Comparison of ENCODE assay signal across 8 cellular contexts in genomic region chr17:8214000-8214399, GRCh38. TPM values are rescaled to one million over a fixed set of nuclear protein-coding genes. Genes with fewer than 3 reads are reported as not detected.
A peak's percentile ranks its signal among the peaks of the same experiment; 100 is the strongest.
DNase-seq lines count a peak whose midpoint lies in the region; ATAC-seq, FAIRE-seq and TF ChIP-seq lines count a peak whose summit lies in the region.
"Not testable (repeated sequence)": the region's sequence is repeated elsewhere in the genome, so short reads cannot be mapped to it uniquely, and the experiment has no call there.

No MANE protein-coding gene starts in this region.

- in situ Hi-C loops in IMR-90 (cut with MboI; ENCODE audit: low sequenced_read_pairs): not testable (repeated sequence)

- not testable (repeated sequence) for TF ChIP-seq EP300 in H1 (IDR thresholded peaks at IDR 0.05; ENCODE audit: borderline replicate concordance in 1 of 2, low read depth in 2 of 2, low read length in 2 of 2)

- not testable (repeated sequence) for H2BK12ac ChIP-seq in H1 (ENCODE audit: low read depth, low read length)

- H3K56ac ChIP-seq in IMR-90 (ENCODE audit: extremely low read depth, insufficient read depth, low read length); H1 (replicated peaks; ENCODE audit: insufficient read length, low read depth, low read length): not testable (repeated sequence)

- not testable (repeated sequence) for H3K27ac Mint-ChIP-seq in CD4-positive, alpha-beta T cell; neural crest cell (ENCODE audit: unreplicated experiment); neural progenitor cell
- peak overlapping the region in 2 of 3 donors; percentile 43 to 67 for H3K27ac Mint-ChIP-seq in IgD-negative memory B cell

- H3K27ac ChIP-seq in CD4-positive, alpha-beta T cell (ENCODE audit: low read depth, low read length); HCT116 (ENCODE audit: low read depth, low read length); HEK293 (ENCODE audit: extremely low read depth, low read depth, low read length); IMR-90 (ENCODE audit: insufficient read depth, low read length); H1 (ENCODE audit: low read depth, low read length); neural progenitor cell: not testable (repeated sequence)

- dilution Hi-C loops in IMR-90 (cut with HindIII; ENCODE audit: low sequenced_read_pairs, unreplicated experiment): not testable (repeated sequence)

- not testable (repeated sequence) for H3K4ac ChIP-seq in IMR-90 (ENCODE audit: low read depth, low read length); H1 (replicated peaks; ENCODE audit: insufficient read length, low read depth, low read length)

- H3K23me2 ChIP-seq in H1 (ENCODE audit: low read depth, low read length): not testable (repeated sequence)

- H3K18ac ChIP-seq in IMR-90 (ENCODE audit: low read depth, low read length); H1 (ENCODE audit: extremely low read depth, low read length): not testable (repeated sequence)

- H2BK15ac ChIP-seq in IMR-90 (ENCODE audit: low read depth, low read length); H1 (ENCODE audit: low read length): not testable (repeated sequence)

- not testable (repeated sequence) for H2AK5ac ChIP-seq in IMR-90 (ENCODE audit: low read depth, low read length); H1 (ENCODE audit: low read depth, low read length)

- not testable (repeated sequence) for TF ChIP-seq CTCF in CD4-positive, alpha-beta T cell (IDR thresholded peaks at IDR 0.05); HCT116 (IDR thresholded peaks at IDR 0.05 in 2 of 3, conservative IDR thresholded peaks at IDR 0.05 in 1 of 3; ENCODE audit: borderline replicate concordance in 1 of 3, insufficient read depth in 1 of 3, low read depth in 2 of 3, low read length in 2 of 3); HEK293 (tag by site-specific recombination; IDR thresholded peaks at IDR 0.05); IMR-90 (conservative IDR thresholded peaks at IDR 0.05; ENCODE audit: low read depth, low read length); H1 (IDR thresholded peaks at IDR 0.05; ENCODE audit: control extremely low read depth in 1 of 3, insufficient read depth in 1 of 3, low read depth in 1 of 3, low read length in 3 of 3); neural crest cell (conservative IDR thresholded peaks at IDR 0.05); neural progenitor cell (IDR thresholded peaks at IDR 0.05)

- H3K9me3 ChIP-seq in CD4-positive, alpha-beta T cell (ENCODE audit: control insufficient read depth, low read length); HCT116 (ENCODE audit: control insufficient read depth in 1 of 2, insufficient read depth in 1 of 2, low read depth in 1 of 2, low read length in 2 of 2); HEK293 (ENCODE audit: control insufficient read depth, insufficient read depth, low read depth, low read length); IMR-90 (ENCODE audit: control insufficient read depth, insufficient read depth, low read length); H1 (ENCODE audit: insufficient read depth in 2 of 2, low read depth in 1 of 2, low read length in 1 of 2); neural progenitor cell (ENCODE audit: low read depth): not testable (repeated sequence)

- H3K79me1 ChIP-seq in IMR-90 (ENCODE audit: low read depth in 1 of 2, low read length in 2 of 2); H1 (ENCODE audit: low read depth, low read length): not testable (repeated sequence)

- ATAC-seq in CD4-positive, alpha-beta T cell (ENCODE audit: poor library complexity); HCT116; IMR-90 (ENCODE audit: low read depth): not testable (repeated sequence)

- peaks cover 29% of the 10 kb centered on the region for H3F3A ChIP-seq in neural progenitor cell (ENCODE audit: low read depth)

- H3K23ac ChIP-seq in IMR-90 (ENCODE audit: low read depth, low read length); H1 (ENCODE audit: insufficient read length): not testable (repeated sequence)

- not testable (repeated sequence) for FAIRE-seq in H1 (lab: Jason Lieb, UNC)

- peak overlapping the region; percentile 65 for H2AK9ac ChIP-seq in IMR-90 (replicated peaks; ENCODE audit: low read depth, low read length, poor library complexity)

- TF ChIP-seq POLR2A in HCT116 (IDR thresholded peaks at IDR 0.05; ENCODE audit: borderline replicate concordance, extremely low read depth, insufficient read depth, insufficient read length); IMR-90 (IDR thresholded peaks at IDR 0.05; ENCODE audit: low read depth, low read length); H1 (IDR thresholded peaks at IDR 0.05; ENCODE audit: control extremely low read depth in 1 of 2, low read depth in 2 of 2, low read length in 2 of 2): not testable (repeated sequence)

- not testable (repeated sequence) for H3K27me3 Mint-ChIP-seq in CD4-positive, alpha-beta T cell; IgD-negative memory B cell; neural crest cell (ENCODE audit: low read depth); neural progenitor cell (ENCODE audit: insufficient read depth, low read depth)

- not testable (repeated sequence) for H4K20me1 ChIP-seq in HCT116 (ENCODE audit: insufficient read depth); IMR-90 (ENCODE audit: insufficient read depth, low read length); H1 (replicated peaks in 1 of 2; ENCODE audit: control insufficient read depth in 1 of 2, insufficient read depth in 2 of 2, low read length in 2 of 2); neural progenitor cell (ENCODE audit: low read depth)

- not testable (repeated sequence) for H3K9ac ChIP-seq in HCT116 (ENCODE audit: low read length); IMR-90 (ENCODE audit: low read depth, low read length); H1 (replicated peaks in 1 of 4; ENCODE audit: extremely low read depth in 1 of 4, low read depth in 3 of 4, low read length in 3 of 4); neural progenitor cell

- H4K8ac ChIP-seq in IMR-90 (ENCODE audit: low read depth in 2 of 2, low read length in 2 of 2); H1 (ENCODE audit: extremely low read depth, insufficient read depth, low read length): not testable (repeated sequence)

- peaks cover 14% of the 10 kb centered on the region for H3K79me2 ChIP-seq in HCT116 (ENCODE audit: insufficient read depth, low read length)
- peaks cover 3 to 11% of the 10 kb centered on the region in 2 experiments for H3K79me2 ChIP-seq in H1 (ENCODE audit: control insufficient read depth in 1 of 2, insufficient read depth in 2 of 2, low read length in 2 of 2)
- H3K79me2 ChIP-seq in neural progenitor cell (ENCODE audit: low read depth): peaks cover 13% of the 10 kb centered on the region

- peak overlapping the region; percentile 48 for H3K4me3 Mint-ChIP-seq in CD4-positive, alpha-beta T cell
- peak overlapping the region in 2 of 4 donors; percentile 17 to 55 for H3K4me3 Mint-ChIP-seq in IgD-negative memory B cell
- H3K4me3 Mint-ChIP-seq in neural crest cell: peak overlapping the region; percentile 61
- H3K4me3 Mint-ChIP-seq in neural progenitor cell: peak overlapping the region; percentile 47

- not testable (repeated sequence) for H3K36me3 ChIP-seq in HCT116 (ENCODE audit: control insufficient read depth in 1 of 2, insufficient read depth in 2 of 2, low read length in 2 of 2); HEK293 (ENCODE audit: control insufficient read depth in 2 of 2, insufficient read depth in 1 of 2, low read length in 2 of 2); IMR-90 (ENCODE audit: control insufficient read depth, insufficient read depth, low read length); H1 (ENCODE audit: control insufficient read depth in 2 of 4, insufficient read depth in 4 of 4, low read length in 3 of 4); neural progenitor cell

- not testable (repeated sequence) for H2BK5ac ChIP-seq in IMR-90 (ENCODE audit: low read depth, low read length, poor library complexity, severe bottlenecking); H1 (ENCODE audit: low read depth, low read length)

- H3K4me1 Mint-ChIP-seq in CD4-positive, alpha-beta T cell (ENCODE audit: low read depth): peaks cover 19% of the 10 kb centered on the region
- H3K4me1 Mint-ChIP-seq in IgD-negative memory B cell: peaks cover 11 to 12% (median 11%) of the 10 kb centered on the region in 3 donors
- peaks cover 24% of the 10 kb centered on the region for H3K4me1 Mint-ChIP-seq in neural crest cell
- peaks cover 22% of the 10 kb centered on the region for H3K4me1 Mint-ChIP-seq in neural progenitor cell

- H3K4me1 ChIP-seq in HCT116 (ENCODE audit: control insufficient read depth in 1 of 2, insufficient read depth in 2 of 2, low read length in 2 of 2): peaks cover 37 to 73% of the 10 kb centered on the region in 2 experiments
- H3K4me1 ChIP-seq in HEK293 (ENCODE audit: control insufficient read depth, insufficient read depth, low read length); IMR-90 (ENCODE audit: control insufficient read depth, insufficient read depth, low read length); H1 (replicated peaks in 1 of 4; ENCODE audit: control insufficient read depth in 3 of 4, insufficient read depth in 4 of 4, low read length in 3 of 4); neural progenitor cell: not testable (repeated sequence)

- POLR2A ChIA-PET in CD4-positive, alpha-beta T cell (lab: Charles Lee); IMR-90 (lab: Charles Lee; ENCODE audit: unreplicated experiment): not testable (repeated sequence)
- POLR2A ChIA-PET in HCT116 (lab: Charles Lee): interaction anchor here (1.0 to 5.2 kb wide), 4 partner anchors 8 to 81 kb away, joined by 6 to 57 read pairs (median 14); partner anchors contain the start of genes CTC1 and SLC25A35
- POLR2A ChIA-PET in HEK293 (lab: Yijun Ruan, JAX): interaction anchor here (11.6 kb wide), 1 partner anchor 9 kb away, joined by 218 read pairs; no protein-coding TSS in a partner anchor
- POLR2A ChIA-PET in H1 (lab: Charles Lee; ENCODE audit: partially characterized antibody): interaction anchor here (1.0 to 19.6 kb wide), 6 partner anchors 8 to 60 kb away, joined by 3 to 373 read pairs (median 4); partner anchors contain the start of genes BORCS6 and PFAS

- not testable (repeated sequence) for H3K14ac ChIP-seq in IMR-90 (replicated peaks; ENCODE audit: low read depth, low read length); H1 (ENCODE audit: insufficient read length)

- not testable (repeated sequence) for H3K27me3 ChIP-seq in CD4-positive, alpha-beta T cell (ENCODE audit: control insufficient read depth, insufficient read depth, low read length); HCT116 (ENCODE audit: insufficient read depth, low read length); IMR-90 (ENCODE audit: control insufficient read depth, insufficient read depth, low read length); H1 (replicated peaks in 1 of 4; ENCODE audit: control insufficient read depth in 3 of 4, extremely low read depth in 1 of 4, insufficient read depth in 3 of 4, low read length in 3 of 4); neural progenitor cell

- no CpG with 5 or more reads among the region's 15 CpGs for WGBS in IMR-90 (ENCODE audit: extremely low coverage in 2 of 2, insufficient read length in 1 of 2), 2 experiments
- WGBS in H1 (ENCODE audit: extremely low coverage in 1 of 2, insufficient coverage in 1 of 2, insufficient read length in 1 of 2, insufficient replicate concordance in 2 of 2, low coverage in 1 of 2, low lambda C conversion rate in 2 of 2, missing lambda C conversion rate in 1 of 2), 2 experiments: 86% methylated on average over 15 of the region's 15 CpGs; no CpG with 5 or more reads in 1 of the 2 experiments

- BruUV-seq in HCT116 (replicated peaks; lab: Mats Ljungman, UMichigan); IMR-90 (replicated peaks; lab: Mats Ljungman, UMichigan): not testable (repeated sequence)

- H2BK120ac ChIP-seq in IMR-90 (ENCODE audit: low read depth, low read length); H1 (replicated peaks; ENCODE audit: low read depth, low read length): not testable (repeated sequence)

- H4K5ac ChIP-seq in IMR-90 (ENCODE audit: low read depth, low read length); H1 (ENCODE audit: insufficient read length, low read depth, low read length): not testable (repeated sequence)

- CTCF ChIA-PET in CD4-positive, alpha-beta T cell (lab: Charles Lee); HCT116 (lab: Charles Lee); IMR-90 (lab: Yijun Ruan, JAX): not testable (repeated sequence)
- CTCF ChIA-PET in HEK293 (lab: Yijun Ruan, JAX): interaction anchor here (0.7 to 1.1 kb wide), 3 partner anchors 20 to 95 kb away, joined by 3 to 4 read pairs (median 4); no protein-coding TSS in a partner anchor
- CTCF ChIA-PET in H1 (lab: Charles Lee; ENCODE audit: partially characterized antibody): interaction anchor here (2.7 kb wide), 1 partner anchor 14 kb away, joined by 7 read pairs; no protein-coding TSS in a partner anchor

- H3K9me1 ChIP-seq in IMR-90 (ENCODE audit: insufficient read depth, low read length): not testable (repeated sequence)

- not testable (repeated sequence) for H2BK20ac ChIP-seq in IMR-90 (ENCODE audit: low read depth, low read length); H1 (ENCODE audit: low read length)

- not testable (repeated sequence) for DNase-seq in CD4-positive, alpha-beta T cell; HCT116 (ENCODE audit: low read depth, low spot score); IMR-90; H1 (ENCODE audit: low read depth in 1 of 2, low spot score in 2 of 2); neural crest cell (ENCODE audit: low read depth, low spot score); neural progenitor cell (ENCODE audit: low spot score)

- not testable (repeated sequence) for TF ChIP-seq RAD21 in HCT116 (IDR thresholded peaks at IDR 0.05; ENCODE audit: low read depth); IMR-90 (IDR thresholded peaks at IDR 0.05; ENCODE audit: low read length); H1 (IDR thresholded peaks at IDR 0.05 in 1 of 2, conservative IDR thresholded peaks at IDR 0.05 in 1 of 2; ENCODE audit: low read depth in 2 of 2, low read length in 2 of 2)

- not testable (repeated sequence) for H4K91ac ChIP-seq in IMR-90 (ENCODE audit: insufficient read depth, low read depth, low read length); H1 (replicated peaks; ENCODE audit: insufficient read length, low read length)

- not testable (repeated sequence) for H3K9me3 Mint-ChIP-seq in CD4-positive, alpha-beta T cell; IgD-negative memory B cell; neural crest cell; neural progenitor cell

- intact Hi-C loops in CD4-positive, alpha-beta T cell (cut with DNase I, micrococcal nuclease): loop anchor here (5.0 kb wide), 1 partner anchor 33 kb away; the partner anchor contains the start of genes CTC1 (in 2 of the 2) and PFAS (in 2 of the 2)
- intact Hi-C loops in HCT116 (cut with micrococcal nuclease); IMR-90 (cut with micrococcal nuclease): not testable (repeated sequence)

- peak overlapping the region; percentile 35 for H2AFZ ChIP-seq in HCT116 (ENCODE audit: low read depth, low read length, poor library complexity, severe bottlenecking)
- not testable (repeated sequence) for H2AFZ ChIP-seq in IMR-90 (replicated peaks; ENCODE audit: low read length, poor library complexity); H1 (ENCODE audit: low read length); neural progenitor cell (replicated peaks)

- not testable (repeated sequence) for H3K9me2 ChIP-seq in HCT116 (ENCODE audit: insufficient read depth)

- RAD21 ChIA-PET in HCT116 (lab: Charles Lee; ENCODE audit: low non-redundant PET in 1 of 2, low total read pairs in 2 of 2, uncharacterized antibody in 2 of 2, unreplicated experiment in 2 of 2): not testable (repeated sequence)

- H3K4me3 ChIP-seq in HCT116 (replicated peaks in 1 of 2; ENCODE audit: low read depth in 1 of 2, low read length in 2 of 2); HEK293 (ENCODE audit: low read depth, low read length); IMR-90 (ENCODE audit: insufficient read depth, low read depth, low read length); H1 (ENCODE audit: extremely low read depth in 1 of 4, insufficient read depth in 2 of 4, low read depth in 3 of 4, low read length in 4 of 4); neural progenitor cell: not testable (repeated sequence)

- not testable (repeated sequence) for H3K36me3 Mint-ChIP-seq in CD4-positive, alpha-beta T cell (ENCODE audit: low read depth); IgD-negative memory B cell; neural crest cell (ENCODE audit: low read depth); neural progenitor cell

- peak overlapping the region; percentile 45 for H3K4me2 ChIP-seq in HCT116 (ENCODE audit: low read length)
- H3K4me2 ChIP-seq in IMR-90 (ENCODE audit: low read depth, low read length); H1 (ENCODE audit: insufficient read depth in 1 of 2, low read depth in 2 of 2, low read length in 2 of 2); neural progenitor cell: not testable (repeated sequence)

RNA-seq across cellular contexts. Expression of gene AURKB, which starts 3.6 kb away (rescaled TPM):
- total RNA-seq in CD4-positive, alpha-beta T cell: 1 to 10 TPM in 1 of 2 experiments, under 1 TPM in 1; 0.56 to 1.4 TPM
- 141 TPM for total RNA-seq in HCT116 (2021; ENCODE audit: unreplicated experiment)
- polyA plus RNA-seq in HCT116 (2012): 216 and 232 TPM in 2 replicates
- total RNA-seq in IMR-90 (2012; rRNA removed): 38.9 and 45.9 TPM in 2 replicates
- polyA plus RNA-seq in IMR-90 (2012; rRNA removed): 55.0 and 62.0 TPM in 2 replicates
- 22.6 and 51.7 TPM in 2 replicates for polyA plus RNA-seq in IMR-90 (2012; cell fraction: cytosol; rRNA removed)
- polyA plus RNA-seq in IMR-90 (2012; cell fraction: nucleus; rRNA removed; ENCODE audit: low replicate concordance): 150 and 182 TPM in 2 replicates
- 0.34 TPM for polyA plus RNA-seq in IgD-negative memory B cell
- total RNA-seq in H1 (2021; fragmentation: NEBNext Ultra II Directional; extraction: Animal tissue kit (Norgen Biotek cat#: 25700)): 154 and 160 TPM in 2 replicates
- polyA plus RNA-seq in H1 (2011; rRNA removed): 102 and 171 TPM in 2 replicates
- 93.9 TPM for polyA plus RNA-seq in H1 (2011; cell fraction: cytosol; rRNA removed)
- polyA plus RNA-seq in H1 (2011; cell fraction: nucleus; rRNA removed): 222 TPM
- 155 to 177 TPM (median 169 TPM) in 4 replicates for polyA plus RNA-seq in H1 (2012, experiment 1 of 2)
- 172 TPM for polyA plus RNA-seq in H1 (2012, experiment 2 of 2)
- 168 TPM for polyA plus RNA-seq in H1 (2013, experiment 1 of 2)
- polyA plus RNA-seq in H1 (2013, experiment 2 of 2): 162 TPM
- polyA minus RNA-seq in H1 (2011; rRNA and poly(A)+ RNA removed): 55.0 and 80.2 TPM in 2 replicates
- polyA minus RNA-seq in H1 (2011; cell fraction: cytosol; rRNA and poly(A)+ RNA removed): 41.2 TPM
- 80.6 TPM for polyA minus RNA-seq in H1 (2011; cell fraction: nucleus; rRNA and poly(A)+ RNA removed)
- 176 and 186 TPM in 2 replicates for total RNA-seq in neural crest cell
- total RNA-seq in neural progenitor cell (ENCODE audit: low replicate concordance): 149 and 156 TPM in 2 replicates

RNA-seq across cellular contexts. Expression of gene BORCS6, which starts 24.0 kb away (rescaled TPM):
- total RNA-seq in CD4-positive, alpha-beta T cell: 1 to 10 TPM; 6.1 to 6.4 TPM
- 6.4 TPM for total RNA-seq in HCT116 (2021; ENCODE audit: unreplicated experiment)
- polyA plus RNA-seq in HCT116 (2012): 4.7 and 5.4 TPM in 2 replicates
- 2.7 and 3.1 TPM in 2 replicates for total RNA-seq in IMR-90 (2012; rRNA removed)
- polyA plus RNA-seq in IMR-90 (2012; rRNA removed): 3.3 and 4.3 TPM in 2 replicates
- 3.9 and 4.6 TPM in 2 replicates for polyA plus RNA-seq in IMR-90 (2012; cell fraction: cytosol; rRNA removed)
- 1.6 and 3.0 TPM in 2 replicates for polyA plus RNA-seq in IMR-90 (2012; cell fraction: nucleus; rRNA removed; ENCODE audit: low replicate concordance)
- 30.0 TPM for polyA plus RNA-seq in IgD-negative memory B cell
- total RNA-seq in H1 (2021; fragmentation: NEBNext Ultra II Directional; extraction: Animal tissue kit (Norgen Biotek cat#: 25700)): 3.6 and 4.6 TPM in 2 replicates
- 3.3 and 3.8 TPM in 2 replicates for polyA plus RNA-seq in H1 (2011; rRNA removed)
- 3.7 TPM for polyA plus RNA-seq in H1 (2011; cell fraction: cytosol; rRNA removed)
- polyA plus RNA-seq in H1 (2011; cell fraction: nucleus; rRNA removed): 2.7 TPM
- 2.3 to 3.4 TPM (median 2.8 TPM) in 4 replicates for polyA plus RNA-seq in H1 (2012, experiment 1 of 2)
- polyA plus RNA-seq in H1 (2012, experiment 2 of 2): 3.8 TPM
- 2.2 TPM for polyA plus RNA-seq in H1 (2013, experiment 1 of 2)
- 2.2 TPM for polyA plus RNA-seq in H1 (2013, experiment 2 of 2)
- 1.3 and 1.9 TPM in 2 replicates for polyA minus RNA-seq in H1 (2011; rRNA and poly(A)+ RNA removed)
- 3.7 TPM for polyA minus RNA-seq in H1 (2011; cell fraction: cytosol; rRNA and poly(A)+ RNA removed)
- polyA minus RNA-seq in H1 (2011; cell fraction: nucleus; rRNA and poly(A)+ RNA removed): 2.2 TPM
- 5.5 and 5.6 TPM in 2 replicates for total RNA-seq in neural crest cell
- 0.71 and 4.1 TPM in 2 replicates for total RNA-seq in neural progenitor cell (ENCODE audit: low replicate concordance)

RNA-seq across cellular contexts. Expression of gene CTC1, which starts 33.9 kb away (rescaled TPM):
- 100 to 1,000 TPM; 259 to 269 TPM for total RNA-seq in CD4-positive, alpha-beta T cell
- total RNA-seq in HCT116 (2021; ENCODE audit: unreplicated experiment) (80.4 TPM), IMR-90 (2012; rRNA removed) (1.1 and 1.8 TPM in 2 replicates), neural crest cell (39.7 and 44.8 TPM in 2 replicates), neural progenitor cell (ENCODE audit: low replicate concordance) (6.4 and 10.4 TPM in 2 replicates)
- polyA plus RNA-seq in HCT116 (2012): 22.8 and 31.9 TPM in 2 replicates
- polyA plus RNA-seq in IMR-90 (2012; rRNA removed) (6.1 and 9.0 TPM in 2 replicates), IgD-negative memory B cell (35.1 TPM), H1 (2011; rRNA removed) (19.4 and 32.2 TPM in 2 replicates)
- polyA plus RNA-seq in IMR-90 (2012; cell fraction: cytosol; rRNA removed): 1.7 and 4.9 TPM in 2 replicates
- polyA plus RNA-seq in IMR-90 (2012; cell fraction: nucleus; rRNA removed; ENCODE audit: low replicate concordance): 28.6 and 51.3 TPM in 2 replicates
- 33.7 and 39.8 TPM in 2 replicates for total RNA-seq in H1 (2021; fragmentation: NEBNext Ultra II Directional; extraction: Animal tissue kit (Norgen Biotek cat#: 25700))
- 13.3 TPM for polyA plus RNA-seq in H1 (2011; cell fraction: cytosol; rRNA removed)
- 112 TPM for polyA plus RNA-seq in H1 (2011; cell fraction: nucleus; rRNA removed)
- polyA plus RNA-seq in H1 (2012, experiment 1 of 2): 12.8 to 17.3 TPM (median 14.4 TPM) in 4 replicates
- polyA plus RNA-seq in H1 (2012, experiment 2 of 2): 6.4 TPM
- polyA plus RNA-seq in H1 (2013, experiment 1 of 2): 13.0 TPM
- 12.3 TPM for polyA plus RNA-seq in H1 (2013, experiment 2 of 2)
- polyA minus RNA-seq in H1 (2011; rRNA and poly(A)+ RNA removed): 36.9 and 45.5 TPM in 2 replicates
- 11.2 TPM for polyA minus RNA-seq in H1 (2011; cell fraction: cytosol; rRNA and poly(A)+ RNA removed)
- polyA minus RNA-seq in H1 (2011; cell fraction: nucleus; rRNA and poly(A)+ RNA removed): 74.9 TPM

RNA-seq across cellular contexts. Expression of gene PFAS, which starts 35.1 kb away (rescaled TPM):
- 10 to 100 TPM; 22.3 to 23.0 TPM for total RNA-seq in CD4-positive, alpha-beta T cell
- total RNA-seq in HCT116 (2021; ENCODE audit: unreplicated experiment) (80.6 TPM), IMR-90 (2012; rRNA removed) (22.2 and 26.2 TPM in 2 replicates), neural crest cell (201 and 217 TPM in 2 replicates), neural progenitor cell (ENCODE audit: low replicate concordance) (64.6 and 83.5 TPM in 2 replicates)
- polyA plus RNA-seq in HCT116 (2012): 21.2 and 22.3 TPM in 2 replicates
- polyA plus RNA-seq in IMR-90 (2012; rRNA removed) (20.5 and 20.7 TPM in 2 replicates), IgD-negative memory B cell (15.5 TPM), H1 (2011; rRNA removed) (88.4 and 120 TPM in 2 replicates)
- 10.2 and 12.6 TPM in 2 replicates for polyA plus RNA-seq in IMR-90 (2012; cell fraction: cytosol; rRNA removed)
- 74.8 and 108 TPM in 2 replicates for polyA plus RNA-seq in IMR-90 (2012; cell fraction: nucleus; rRNA removed; ENCODE audit: low replicate concordance)
- 238 and 248 TPM in 2 replicates for total RNA-seq in H1 (2021; fragmentation: NEBNext Ultra II Directional; extraction: Animal tissue kit (Norgen Biotek cat#: 25700))
- polyA plus RNA-seq in H1 (2011; cell fraction: cytosol; rRNA removed): 82.0 TPM
- polyA plus RNA-seq in H1 (2011; cell fraction: nucleus; rRNA removed): 363 TPM
- 107 to 119 TPM (median 115 TPM) in 4 replicates for polyA plus RNA-seq in H1 (2012, experiment 1 of 2)
- 124 TPM for polyA plus RNA-seq in H1 (2012, experiment 2 of 2)
- 71.8 TPM for polyA plus RNA-seq in H1 (2013, experiment 1 of 2)
- 62.8 TPM for polyA plus RNA-seq in H1 (2013, experiment 2 of 2)
- 219 and 271 TPM in 2 replicates for polyA minus RNA-seq in H1 (2011; rRNA and poly(A)+ RNA removed)
- polyA minus RNA-seq in H1 (2011; cell fraction: cytosol; rRNA and poly(A)+ RNA removed): 89.1 TPM
- polyA minus RNA-seq in H1 (2011; cell fraction: nucleus; rRNA and poly(A)+ RNA removed): 167 TPM

RNA-seq across cellular contexts. Expression of gene TMEM107, which starts 37.8 kb away (rescaled TPM):
- 10 to 100 TPM; 12.2 to 12.9 TPM for total RNA-seq in CD4-positive, alpha-beta T cell
- 30.1 TPM for total RNA-seq in HCT116 (2021; ENCODE audit: unreplicated experiment)
- 30.8 and 40.9 TPM in 2 replicates for polyA plus RNA-seq in HCT116 (2012)
- total RNA-seq in IMR-90 (2012; rRNA removed): 14.3 and 60.3 TPM in 2 replicates
- 12.9 and 13.4 TPM in 2 replicates for polyA plus RNA-seq in IMR-90 (2012; rRNA removed)
- 5.7 and 11.7 TPM in 2 replicates for polyA plus RNA-seq in IMR-90 (2012; cell fraction: cytosol; rRNA removed)
- 8.7 and 10.5 TPM in 2 replicates for polyA plus RNA-seq in IMR-90 (2012; cell fraction: nucleus; rRNA removed; ENCODE audit: low replicate concordance)
- polyA plus RNA-seq in IgD-negative memory B cell: 35.2 TPM
- 17.3 and 17.9 TPM in 2 replicates for total RNA-seq in H1 (2021; fragmentation: NEBNext Ultra II Directional; extraction: Animal tissue kit (Norgen Biotek cat#: 25700))
- polyA plus RNA-seq in H1 (2011; rRNA removed): 21.4 and 21.5 TPM in 2 replicates
- polyA plus RNA-seq in H1 (2011; cell fraction: cytosol; rRNA removed): 16.0 TPM
- 16.9 TPM for polyA plus RNA-seq in H1 (2011; cell fraction: nucleus; rRNA removed)
- polyA plus RNA-seq in H1 (2012, experiment 1 of 2): 8.9 to 12.0 TPM (median 9.6 TPM) in 4 replicates
- polyA plus RNA-seq in H1 (2012, experiment 2 of 2): 8.0 TPM
- polyA plus RNA-seq in H1 (2013, experiment 1 of 2): 9.6 TPM
- polyA plus RNA-seq in H1 (2013, experiment 2 of 2): 10.3 TPM
- polyA minus RNA-seq in H1 (2011; rRNA and poly(A)+ RNA removed): 37.4 and 44.0 TPM in 2 replicates
- polyA minus RNA-seq in H1 (2011; cell fraction: cytosol; rRNA and poly(A)+ RNA removed): 34.1 TPM
- polyA minus RNA-seq in H1 (2011; cell fraction: nucleus; rRNA and poly(A)+ RNA removed): 181 TPM
- total RNA-seq in neural crest cell: 41.4 and 45.7 TPM in 2 replicates
- 26.0 and 45.5 TPM in 2 replicates for total RNA-seq in neural progenitor cell (ENCODE audit: low replicate concordance)

Comparison
In these comparisons a context has a peak if more than half of its experiments do, and no peak if none do; other contexts are left out.
1. RNA of gene AURKB, which starts 3.6 kb away (total RNA-seq): 176 to 186 TPM in neural crest cell, 154 to 160 TPM in H1, 149 to 156 TPM in neural progenitor cell, 141 TPM in HCT116 (single experiment) and 38.9 to 45.9 TPM in IMR-90; 0.56 to 1.4 TPM in CD4-positive, alpha-beta T cell; every median in the first group is over 10 times any median in the second.